Comparison of ENCODE assay signal across 29 cellular contexts in genomic region chr1:3465935-3466321, GRCh38. TPM values are rescaled to one million over a fixed set of nuclear protein-coding genes. Genes with fewer than 3 reads are reported as not detected.
DNase-seq lines count a peak whose midpoint lies in the region; ATAC-seq and TF ChIP-seq lines count a peak whose summit lies in the region.
"Had no signal": no experiment of that assay in that cellular context is flagged by ENCODE, and none has a peak within 500 bp of the region (broad histone marks: within the 10 kb centered on the region; RNA-seq: fewer than 3 reads in every experiment).

No MANE protein-coding gene starts in this region.

- DNase-seq in BE2C: peak; percentile 0
- peak; percentile 14 for DNase-seq in Daoy (ENCODE audit: low read depth)
- peak; percentile 9 to 39 (median 32) for DNase-seq in right cardiac atrium
- peak in 6 of 10 donors; percentile 3 to 80 (median 18) for DNase-seq in posterior cingulate gyrus
- DNase-seq in activated CD4-positive, alpha-beta memory T cell treated with anti-CD3 and anti-CD28 coated beads, Interleukin-2, amount 10 ng/mL, durations not matched to agents 7 days and 5 days: no peak
- no peak for DNase-seq in ovary
- DNase-seq in nucleus accumbens (lab: John Stamatoyannopoulos, UW): no peak
- DNase-seq: CD4-positive, CD25-positive, alpha-beta regulatory T cell; EL; foreskin fibroblast; GM23248; HFFc6; mesendoderm; NCI-H1694; NCI-H524; occipital lobe; PC-3; SIG-M5; stimulated activated naive B cell treated with anti-CD40 and anti-IgM and Interleukin-4, amounts not matched to agents 10 μg/mL and 1 μg/mL and 100 μg/mL, for 72 hours; SW 1271; T-helper 9 cell; uterus had no signal

- CTCF ChIA-PET in activated CD4-positive, alpha-beta memory T cell treated with anti-CD3 and anti-CD28 coated beads, Interleukin-2, amount 10 ng/mL, durations not matched to agents 7 days and 5 days (lab: Charles Lee): no interaction called here

- H3K27ac Mint-ChIP-seq in activated CD4-positive, alpha-beta memory T cell treated with anti-CD3 and anti-CD28 coated beads, Interleukin-2, amount 10 ng/mL, durations not matched to agents 7 days and 5 days: no peak overlapping the region
- H3K27ac Mint-ChIP-seq: activated naive CD4-positive, alpha-beta T cell treated with anti-CD3 and anti-CD28 coated beads, Interleukin-2, amount 50 U/mL, for 24 hours; CD4-positive, CD25-positive, alpha-beta regulatory T cell; HFFc6; stimulated activated naive B cell treated with anti-CD40 and anti-IgM and Interleukin-4, amounts not matched to agents 10 μg/mL and 1 μg/mL and 100 μg/mL, for 72 hours had no signal

- TF ChIP-seq CTCF in BE2C (IDR thresholded peaks at IDR 0.05; ENCODE audit: low read depth, low read length) (no peak), ovary (IDR thresholded peaks at IDR 0.05) (no peak)

- no peak for TF ChIP-seq POLR2A in ovary (IDR thresholded peaks at IDR 0.05)

- H3K27me3 ChIP-seq in BE2C: no peaks in the 10 kb centered on the region
- no peaks in the 10 kb centered on the region for H3K27me3 ChIP-seq in right cardiac atrium (ENCODE audit: control insufficient read depth, insufficient read depth)
- no peaks in the 10 kb centered on the region for H3K27me3 ChIP-seq in ovary
- H3K27me3 ChIP-seq: ascending aorta, cardiac muscle cell, heart right ventricle, uterus had no signal

- H3K4me1 Mint-ChIP-seq in activated CD4-positive, alpha-beta memory T cell treated with anti-CD3 and anti-CD28 coated beads, Interleukin-2, amount 10 ng/mL, durations not matched to agents 7 days and 5 days: no peaks in the 10 kb centered on the region
- H3K4me1 Mint-ChIP-seq: activated naive CD4-positive, alpha-beta T cell treated with anti-CD3 and anti-CD28 coated beads, Interleukin-2, amount 50 U/mL, for 24 hours had no signal

- TF ChIP-seq EP300 in ovary (IDR thresholded peaks at IDR 0.05): no peak

- 82% methylated on average over 17 of the region's 17 CpGs for WGBS in right cardiac atrium
- 88 to 94% (median 88%) methylated on average over 17 of the region's 17 CpGs for WGBS in ovary, 3 donors

- intact Hi-C loops in right cardiac atrium (cut with DNase I): no loop called here
- intact Hi-C loops in posterior cingulate gyrus (cut with DNase I): no loop called here
- intact Hi-C loops in ovary (cut with DNase I): loop anchor here in 1 of 4 donors (10.0 kb wide), 1 partner anchor 249 kb away; no protein-coding TSS in a partner anchor

- H3K27me3 Mint-ChIP-seq in activated CD4-positive, alpha-beta memory T cell treated with anti-CD3 and anti-CD28 coated beads, Interleukin-2, amount 10 ng/mL, durations not matched to agents 7 days and 5 days: no peaks in the 10 kb centered on the region
- H3K27me3 Mint-ChIP-seq: activated naive CD4-positive, alpha-beta T cell treated with anti-CD3 and anti-CD28 coated beads, Interleukin-2, amount 50 U/mL, for 24 hours had no signal

- H3K4me1 ChIP-seq in BE2C (no peaks in the 10 kb centered on the region), right cardiac atrium (ENCODE audit: control insufficient read depth, insufficient read depth, low read length) (no peaks in the 10 kb centered on the region), ovary (ENCODE audit: insufficient read depth) (no peaks in the 10 kb centered on the region)
- H3K4me1 ChIP-seq: ascending aorta, uterus had no signal

- no peaks in the 10 kb centered on the region for H3K9me3 Mint-ChIP-seq in activated CD4-positive, alpha-beta memory T cell treated with anti-CD3 and anti-CD28 coated beads, Interleukin-2, amount 10 ng/mL, durations not matched to agents 7 days and 5 days
- H3K9me3 Mint-ChIP-seq: activated naive CD4-positive, alpha-beta T cell treated with anti-CD3 and anti-CD28 coated beads, Interleukin-2, amount 50 U/mL, for 24 hours; CD4-positive, CD25-positive, alpha-beta regulatory T cell; HFFc6 had no signal

- H3K36me3 ChIP-seq in BE2C (no peaks in the 10 kb centered on the region), ovary (no peaks in the 10 kb centered on the region)
- H3K36me3 ChIP-seq: ascending aorta, cardiac muscle cell, heart right ventricle, uterus had no signal

- no peaks in the 10 kb centered on the region for H3K9me3 ChIP-seq in BE2C
- H3K9me3 ChIP-seq in right cardiac atrium (ENCODE audit: control insufficient read depth, low read length): no peaks in the 10 kb centered on the region
- no peaks in the 10 kb centered on the region for H3K9me3 ChIP-seq in ovary
- H3K9me3 ChIP-seq: ascending aorta, heart right ventricle, uterus had no signal

- H3K27ac ChIP-seq in right cardiac atrium (ENCODE audit: low read length) (no peak overlapping the region), ovary (no peak overlapping the region)
- H3K27ac ChIP-seq: ascending aorta, cardiac muscle cell, GM23248, heart right ventricle, uterus had no signal

- ATAC-seq in right cardiac atrium (no peak), GM18519 (IDR thresholded peaks at IDR 0.05; ENCODE audit: low FRiP score, unreplicated experiment) (no peak)
- ATAC-seq: heart right ventricle, PC-3 had no signal

- H3K4me3 Mint-ChIP-seq in activated CD4-positive, alpha-beta memory T cell treated with anti-CD3 and anti-CD28 coated beads, Interleukin-2, amount 10 ng/mL, durations not matched to agents 7 days and 5 days: no peak overlapping the region
- H3K4me3 Mint-ChIP-seq: activated naive CD4-positive, alpha-beta T cell treated with anti-CD3 and anti-CD28 coated beads, Interleukin-2, amount 50 U/mL, for 24 hours; CD4-positive, CD25-positive, alpha-beta regulatory T cell; HFFc6; stimulated activated naive B cell treated with anti-CD40 and anti-IgM and Interleukin-4, amounts not matched to agents 10 μg/mL and 1 μg/mL and 100 μg/mL, for 72 hours had no signal

- POLR2A ChIA-PET in activated CD4-positive, alpha-beta memory T cell treated with anti-CD3 and anti-CD28 coated beads, Interleukin-2, amount 10 ng/mL, durations not matched to agents 7 days and 5 days (lab: Charles Lee): no interaction called here

- no peaks in the 10 kb centered on the region for H3K36me3 Mint-ChIP-seq in activated CD4-positive, alpha-beta memory T cell treated with anti-CD3 and anti-CD28 coated beads, Interleukin-2, amount 10 ng/mL, durations not matched to agents 7 days and 5 days (ENCODE audit: low read depth)
- H3K36me3 Mint-ChIP-seq: activated naive CD4-positive, alpha-beta T cell treated with anti-CD3 and anti-CD28 coated beads, Interleukin-2, amount 50 U/mL, for 24 hours; CD4-positive, CD25-positive, alpha-beta regulatory T cell; stimulated activated naive B cell treated with anti-CD40 and anti-IgM and Interleukin-4, amounts not matched to agents 10 μg/mL and 1 μg/mL and 100 μg/mL, for 72 hours had no signal

- H3K4me3 ChIP-seq in BE2C (ENCODE audit: low read depth, low read length): no peak overlapping the region
- no peak overlapping the region for H3K4me3 ChIP-seq in right cardiac atrium (ENCODE audit: low read length)
- no peak overlapping the region for H3K4me3 ChIP-seq in ovary
- H3K4me3 ChIP-seq: ascending aorta, cardiac muscle cell, GM23248, heart right ventricle, uterus had no signal

RNA-seq across cellular contexts. Expression of gene ARHGEF16, which starts 11.5 kb away (rescaled TPM):
- polyA plus RNA-seq in BE2C (2012; ENCODE audit: insufficient read depth, insufficient read length, low read depth): 4.8 TPM
- total RNA-seq in Daoy (2014; rRNA removed; shearing (Covaris generic)): 4.7 and 10.9 TPM in 2 replicates
- total RNA-seq in right cardiac atrium (1 to 10 TPM in 3 of 4 donors, under 1 TPM in 1; 0.28 to 2.5 (median 1.8) TPM), ovary (1 to 10 TPM in 6 of 7 donors, under 1 TPM in 1; 1.00 to 8.4 (median 2.5) TPM)
- polyA plus RNA-seq in right cardiac atrium (1.4 TPM), ovary (1 to 10 TPM in 1 of 2 donors, under 1 TPM in 1; 0.13 to 1.7 TPM)
- not detected for total RNA-seq in activated CD4-positive, alpha-beta memory T cell treated with anti-CD3 and anti-CD28 coated beads, Interleukin-2, amount 10 ng/mL, durations not matched to agents 7 days and 5 days
- total RNA-seq: ascending aorta; CD4-positive, CD25-positive, alpha-beta regulatory T cell; GM23248; LHCN-M2; myocyte had no signal
- polyA plus RNA-seq: CD4-positive, CD25-positive, alpha-beta regulatory T cell; GM23248 had no signal

Comparison
In these comparisons a context has a peak if more than half of its experiments do, and no peak if none do; other contexts are left out.
1. DNase-seq: peak in BE2C (single experiment), Daoy (single experiment), right cardiac atrium (3 of 3) and posterior cingulate gyrus (6 of 10); none in activated CD4-positive, alpha-beta memory T cell treated with anti-CD3 and anti-CD28 coated beads, Interleukin-2, amount 10 ng/mL, durations not matched to agents 7 days and 5 days (single experiment), ovary (0 of 5) and nucleus accumbens (0 of 56).